Comparison of ENCODE assay signal across 19 cellular contexts in genomic region chr3:52792413-52792812, GRCh38. TPM values are rescaled to one million over a fixed set of nuclear protein-coding genes. Genes with fewer than 3 reads are reported as not detected.
DNase-seq lines count a peak whose midpoint lies in the region; ATAC-seq and TF ChIP-seq lines count a peak whose summit lies in the region.
"Had no signal": no experiment of that assay in that cellular context is flagged by ENCODE, and none has a peak within 500 bp of the region (broad histone marks: within the 10 kb centered on the region; RNA-seq: fewer than 3 reads in every experiment).

No MANE protein-coding gene starts in this region.

- H4K20me1 ChIP-seq in BLaER1 treated with 17β-estradiol and CSF1 and Interleukin-3, amounts not matched to agents 10 nM and 100 nM = no peaks in the 10 kb centered on the region
- no peaks in the 10 kb centered on the region for H4K20me1 ChIP-seq in OCI-LY7 (ENCODE audit: insufficient read depth, low read length)

- DNase-seq in OCI-LY7 (ENCODE audit: low spot score) (peak; percentile 24), kidney epithelial cell (ENCODE audit: low read depth) (no peak), HUDEP-2 (lab: John Stamatoyannopoulos, UW; ENCODE audit: unreplicated experiment in 76 of 76) (no peak)
- DNase-seq in activated CD4-positive, alpha-beta T cell treated with anti-CD3 and anti-CD28 coated beads, Interleukin-2, amount 10 ng/mL, durations not matched to agents 7 days and 5 days = no peak
- no peak for DNase-seq in activated CD4-positive, alpha-beta T cell treated with anti-CD3 and anti-CD28 coated beads for 36 hours
- DNase-seq: activated gamma-delta T cell treated with Interleukin-2 at 50 U/mL for 16 hours; Calu3; colonic mucosa; gastrocnemius medialis; KBM-7; NCI-H1092 treated with DMSO at 0.1 percent for 48 hours; NK-92 treated with Interleukin-12 subunit alpha and Interleukin-12 subunit beta, amount 100 ng/mL, for 24 hours; SHP77 treated with DMSO at 0.1 percent for 48 hours; stimulated activated CD4-positive, alpha-beta T cell treated with anti-CD3 and anti-CD28 coated beads, Interleukin-15, amount 100 ng/mL, for 24 hours had no signal

- no peaks in the 10 kb centered on the region for H3K9me3 ChIP-seq in BLaER1 treated with 17β-estradiol and CSF1 and Interleukin-3, amounts not matched to agents 10 nM and 100 nM (replicated peaks in 1 of 11)
- H3K9me3 ChIP-seq in OCI-LY7 (ENCODE audit: low read length) = no peaks in the 10 kb centered on the region
- H3K9me3 ChIP-seq: colonic mucosa, gastrocnemius medialis had no signal

- H3K9ac ChIP-seq in BLaER1 treated with 17β-estradiol and CSF1 and Interleukin-3, amounts not matched to agents 10 nM and 100 nM = peak overlapping the region in 7 of 11 experiments; percentile 50 to 79 (median 69); a peak in 11 of 22 replicates

- no peaks in the 10 kb centered on the region for H3K9me3 Mint-ChIP-seq in activated CD4-positive, alpha-beta T cell treated with anti-CD3 and anti-CD28 coated beads, Interleukin-2, amount 10 ng/mL, durations not matched to agents 7 days and 5 days
- no peaks in the 10 kb centered on the region for H3K9me3 Mint-ChIP-seq in activated CD4-positive, alpha-beta T cell treated with anti-CD3 and anti-CD28 coated beads for 36 hours (ENCODE audit: low read depth)
- H3K9me3 Mint-ChIP-seq: natural killer cell treated with Interleukin-12 subunit alpha and Interleukin-12 subunit beta and Interleukin-15 and Interleukin-18, amount 100 ng/mL, for 72 hours; T-helper 1 cell treated with Interleukin-12 subunit alpha and Interleukin-12 subunit beta and Interleukin-4 antibody, amounts not matched to agents 30 μg/mL and 1 μg/mL, for 36 hours had no signal

- H3K4me1 Mint-ChIP-seq in activated CD4-positive, alpha-beta T cell treated with anti-CD3 and anti-CD28 coated beads, Interleukin-2, amount 10 ng/mL, durations not matched to agents 7 days and 5 days = no peaks in the 10 kb centered on the region
- no peaks in the 10 kb centered on the region for H3K4me1 Mint-ChIP-seq in activated CD4-positive, alpha-beta T cell treated with anti-CD3 and anti-CD28 coated beads for 36 hours

- intact Hi-C loops in OCI-LY7 (cut with micrococcal nuclease; ENCODE audit: unreplicated experiment) = no loop called here
- intact Hi-C loops in activated CD4-positive, alpha-beta T cell treated with anti-CD3 and anti-CD28 coated beads for 36 hours (cut with DNase I, micrococcal nuclease) = no loop called here

- H3K4me1 ChIP-seq in BLaER1 treated with 17β-estradiol and CSF1 and Interleukin-3, amounts not matched to agents 10 nM and 100 nM = peaks cover 30 to 93% (median 78%) of the 10 kb centered on the region in 10 experiments
- no peaks in the 10 kb centered on the region for H3K4me1 ChIP-seq in OCI-LY7 (ENCODE audit: insufficient read depth, low read length, poor library complexity, severe bottlenecking)
- H3K4me1 ChIP-seq: colonic mucosa, gastrocnemius medialis had no signal

- POLR2A ChIA-PET in OCI-LY7 (lab: Charles Lee) = interaction anchor here (0.6 to 1.1 kb wide), 3 partner anchors 27 to 161 kb away, joined by 3 to 4 read pairs (median 4); no protein-coding TSS in a partner anchor
- POLR2A ChIA-PET in activated CD4-positive, alpha-beta T cell treated with anti-CD3 and anti-CD28 coated beads, Interleukin-2, amount 10 ng/mL, durations not matched to agents 7 days and 5 days (lab: Charles Lee) = no interaction called here
- POLR2A ChIA-PET in activated CD4-positive, alpha-beta T cell treated with anti-CD3 and anti-CD28 coated beads for 36 hours (lab: Charles Lee) = no interaction called here

- no peaks in the 10 kb centered on the region for H3K9me2 ChIP-seq in OCI-LY7 (ENCODE audit: insufficient read depth, low read length)

- H3K27ac ChIP-seq in BLaER1 treated with 17β-estradiol and CSF1 and Interleukin-3, amounts not matched to agents 10 nM and 100 nM = peak overlapping the region in 9 of 11 experiments; percentile 66 to 89 (median 78); a peak in 17 of 22 replicates
- no peak overlapping the region for H3K27ac ChIP-seq in OCI-LY7 (ENCODE audit: low read depth, low read length, poor library complexity, severe bottlenecking)
- H3K27ac ChIP-seq: colonic mucosa, gastrocnemius medialis had no signal

- CTCF ChIA-PET in OCI-LY7 (lab: Charles Lee; ENCODE audit: unreplicated experiment) = no interaction called here
- CTCF ChIA-PET in activated CD4-positive, alpha-beta T cell treated with anti-CD3 and anti-CD28 coated beads, Interleukin-2, amount 10 ng/mL, durations not matched to agents 7 days and 5 days (lab: Charles Lee) = interaction anchor here (1.2 to 1.7 kb wide), 4 partner anchors 9 to 29 kb away, joined by 4 to 7 read pairs (median 4); partner anchors contain the start of gene NEK4
- CTCF ChIA-PET in activated CD4-positive, alpha-beta T cell treated with anti-CD3 and anti-CD28 coated beads for 36 hours (lab: Charles Lee) = no interaction called here

- ATAC-seq in activated CD4-positive, alpha-beta T cell treated with anti-CD3 and anti-CD28 coated beads for 36 hours = no peak
- ATAC-seq: gastrocnemius medialis; natural killer cell treated with Interleukin-12 subunit alpha and Interleukin-12 subunit beta and Interleukin-15 and Interleukin-18, amount 100 ng/mL, for 72 hours had no signal

- H3K4me3 ChIP-seq in BLaER1 treated with 17β-estradiol and CSF1 and Interleukin-3, amounts not matched to agents 10 nM and 100 nM = no peak overlapping the region
- no peak overlapping the region for H3K4me3 ChIP-seq in OCI-LY7 (ENCODE audit: low read depth, low read length, poor library complexity, severe bottlenecking)
- no peak overlapping the region for H3K4me3 ChIP-seq in kidney epithelial cell (ENCODE audit: low read depth, low read length)
- H3K4me3 ChIP-seq: colonic mucosa, gastrocnemius medialis had no signal

- H3K79me2 ChIP-seq in OCI-LY7 (ENCODE audit: insufficient read depth, low read depth, low read length) = no peaks in the 10 kb centered on the region

- no peaks in the 10 kb centered on the region for H3K36me3 Mint-ChIP-seq in activated CD4-positive, alpha-beta T cell treated with anti-CD3 and anti-CD28 coated beads, Interleukin-2, amount 10 ng/mL, durations not matched to agents 7 days and 5 days (ENCODE audit: low read depth)
- no peaks in the 10 kb centered on the region for H3K36me3 Mint-ChIP-seq in activated CD4-positive, alpha-beta T cell treated with anti-CD3 and anti-CD28 coated beads for 36 hours (ENCODE audit: low read depth)
- H3K36me3 Mint-ChIP-seq: natural killer cell treated with Interleukin-12 subunit alpha and Interleukin-12 subunit beta and Interleukin-15 and Interleukin-18, amount 100 ng/mL, for 72 hours had no signal

- peak; percentile 73 for TF ChIP-seq CTCF in OCI-LY7 (conservative IDR thresholded peaks at IDR 0.05; ENCODE audit: low read length)
- TF ChIP-seq CTCF in kidney epithelial cell (IDR thresholded peaks at IDR 0.05; ENCODE audit: insufficient read depth, low read length, poor library complexity, severe bottlenecking) = peak; percentile 5

- peak overlapping the region; percentile 64 to 98 (median 85) for H3K4me2 ChIP-seq in BLaER1 treated with 17β-estradiol and CSF1 and Interleukin-3, amounts not matched to agents 10 nM and 100 nM
- H3K4me2 ChIP-seq in OCI-LY7 (ENCODE audit: low read length) = no peak overlapping the region

- no peak overlapping the region for H3K4me3 Mint-ChIP-seq in activated CD4-positive, alpha-beta T cell treated with anti-CD3 and anti-CD28 coated beads, Interleukin-2, amount 10 ng/mL, durations not matched to agents 7 days and 5 days
- no peak overlapping the region for H3K4me3 Mint-ChIP-seq in activated CD4-positive, alpha-beta T cell treated with anti-CD3 and anti-CD28 coated beads for 36 hours
- H3K4me3 Mint-ChIP-seq: natural killer cell treated with Interleukin-12 subunit alpha and Interleukin-12 subunit beta and Interleukin-15 and Interleukin-18, amount 100 ng/mL, for 72 hours; T-helper 1 cell treated with Interleukin-12 subunit alpha and Interleukin-12 subunit beta and Interleukin-4 antibody, amounts not matched to agents 30 μg/mL and 1 μg/mL, for 36 hours had no signal

- BruUV-seq in OCI-LY7 (replicated peaks; lab: Mats Ljungman, UMichigan) = no TSS peak

- no peaks in the 10 kb centered on the region for H3K36me3 ChIP-seq in BLaER1 treated with 17β-estradiol and CSF1 and Interleukin-3, amounts not matched to agents 10 nM and 100 nM
- H3K36me3 ChIP-seq in OCI-LY7 (ENCODE audit: insufficient read depth, low read length) = no peaks in the 10 kb centered on the region
- H3K36me3 ChIP-seq in kidney epithelial cell (ENCODE audit: control insufficient read depth, insufficient read depth, low read length) = no peaks in the 10 kb centered on the region
- H3K36me3 ChIP-seq: colonic mucosa, gastrocnemius medialis had no signal

- no peak overlapping the region for H3K27ac Mint-ChIP-seq in activated CD4-positive, alpha-beta T cell treated with anti-CD3 and anti-CD28 coated beads, Interleukin-2, amount 10 ng/mL, durations not matched to agents 7 days and 5 days
- H3K27ac Mint-ChIP-seq in activated CD4-positive, alpha-beta T cell treated with anti-CD3 and anti-CD28 coated beads for 36 hours = no peak overlapping the region
- H3K27ac Mint-ChIP-seq: natural killer cell treated with Interleukin-12 subunit alpha and Interleukin-12 subunit beta and Interleukin-15 and Interleukin-18, amount 100 ng/mL, for 72 hours; T-helper 1 cell treated with Interleukin-12 subunit alpha and Interleukin-12 subunit beta and Interleukin-4 antibody, amounts not matched to agents 30 μg/mL and 1 μg/mL, for 36 hours had no signal

- peaks cover 0 to 4% (median 0%) of the 10 kb centered on the region in 11 experiments; a peak in 2 of 22 replicates for H3K27me3 ChIP-seq in BLaER1 treated with 17β-estradiol and CSF1 and Interleukin-3, amounts not matched to agents 10 nM and 100 nM
- H3K27me3 ChIP-seq in kidney epithelial cell (ENCODE audit: control insufficient read depth, insufficient read depth, low read length) = peaks cover 5% of the 10 kb centered on the region
- H3K27me3 ChIP-seq: colonic mucosa, gastrocnemius medialis had no signal

- H2AFZ ChIP-seq in OCI-LY7 (ENCODE audit: low read length) = no peak overlapping the region

- H3K27me3 Mint-ChIP-seq in activated CD4-positive, alpha-beta T cell treated with anti-CD3 and anti-CD28 coated beads, Interleukin-2, amount 10 ng/mL, durations not matched to agents 7 days and 5 days = no peaks in the 10 kb centered on the region
- H3K27me3 Mint-ChIP-seq in activated CD4-positive, alpha-beta T cell treated with anti-CD3 and anti-CD28 coated beads for 36 hours = no peaks in the 10 kb centered on the region
- H3K27me3 Mint-ChIP-seq: natural killer cell treated with Interleukin-12 subunit alpha and Interleukin-12 subunit beta and Interleukin-15 and Interleukin-18, amount 100 ng/mL, for 72 hours had no signal

RNA-seq across cellular contexts. Expression of gene ITIH3, which starts 2.2 kb away (rescaled TPM):
- not detected in 2 replicates for total RNA-seq in OCI-LY7 (2014; rRNA removed; shearing (Covaris generic))
- not detected in 2 replicates for total RNA-seq in OCI-LY7 (2022)
- not detected in 2 replicates for total RNA-seq in kidney epithelial cell
- total RNA-seq in activated CD4-positive, alpha-beta T cell treated with anti-CD3 and anti-CD28 coated beads, Interleukin-2, amount 10 ng/mL, durations not matched to agents 7 days and 5 days = not detected
- not detected for total RNA-seq in activated CD4-positive, alpha-beta T cell treated with anti-CD3 and anti-CD28 coated beads for 36 hours
- total RNA-seq: Calu3; G401; natural killer cell treated with Interleukin-12 subunit alpha and Interleukin-12 subunit beta and Interleukin-15 and Interleukin-18, amount 100 ng/mL, for 72 hours had no signal

RNA-seq across cellular contexts. Expression of gene ITIH1, which starts 15.0 kb away (rescaled TPM):
- total RNA-seq in OCI-LY7 (2014; rRNA removed; shearing (Covaris generic)) = not detected in 2 replicates
- total RNA-seq in OCI-LY7 (2022) (not detected in 2 replicates), kidney epithelial cell (not detected in 2 replicates)
- not detected for total RNA-seq in activated CD4-positive, alpha-beta T cell treated with anti-CD3 and anti-CD28 coated beads, Interleukin-2, amount 10 ng/mL, durations not matched to agents 7 days and 5 days
- not detected for total RNA-seq in activated CD4-positive, alpha-beta T cell treated with anti-CD3 and anti-CD28 coated beads for 36 hours
- total RNA-seq: G401; lung microvascular endothelial cell; natural killer cell treated with Interleukin-12 subunit alpha and Interleukin-12 subunit beta and Interleukin-15 and Interleukin-18, amount 100 ng/mL, for 72 hours had no signal

RNA-seq across cellular contexts. Expression of gene NEK4, which starts 21.7 kb away (rescaled TPM):
- total RNA-seq in OCI-LY7 (2014; rRNA removed; shearing (Covaris generic)) = 27.6 and 38.6 TPM in 2 replicates
- total RNA-seq in OCI-LY7 (2022) = 27.5 and 29.6 TPM in 2 replicates
- 18.5 and 24.2 TPM in 2 replicates for total RNA-seq in kidney epithelial cell
- 10 to 100 TPM; 21.4 to 22.2 TPM for total RNA-seq in activated CD4-positive, alpha-beta T cell treated with anti-CD3 and anti-CD28 coated beads, Interleukin-2, amount 10 ng/mL, durations not matched to agents 7 days and 5 days
- 10 to 100 TPM; 19.1 to 21.4 TPM for total RNA-seq in activated CD4-positive, alpha-beta T cell treated with anti-CD3 and anti-CD28 coated beads for 36 hours

RNA-seq across cellular contexts. Expression of gene ITIH4, which starts 38.1 kb away (rescaled TPM):
- 2.1 and 13.3 TPM in 2 replicates for total RNA-seq in OCI-LY7 (2014; rRNA removed; shearing (Covaris generic))
- total RNA-seq in OCI-LY7 (2022) (2.2 and 4.6 TPM in 2 replicates), kidney epithelial cell (0.13 and 0.41 TPM in 2 replicates)
- 10 to 100 TPM; 25.5 to 28.6 TPM for total RNA-seq in activated CD4-positive, alpha-beta T cell treated with anti-CD3 and anti-CD28 coated beads, Interleukin-2, amount 10 ng/mL, durations not matched to agents 7 days and 5 days
- total RNA-seq in activated CD4-positive, alpha-beta T cell treated with anti-CD3 and anti-CD28 coated beads for 36 hours = 1 to 10 TPM; 4.0 to 6.5 TPM

RNA-seq across cellular contexts. Expression of gene MUSTN1, which starts 42.4 kb away (rescaled TPM):
- total RNA-seq in OCI-LY7 (2014; rRNA removed; shearing (Covaris generic)) = 0.28 and 2.7 TPM in 2 replicates
- total RNA-seq in OCI-LY7 (2022) = 1.7 and 2.8 TPM in 2 replicates
- total RNA-seq in kidney epithelial cell = not detected in 2 replicates
- total RNA-seq in activated CD4-positive, alpha-beta T cell treated with anti-CD3 and anti-CD28 coated beads, Interleukin-2, amount 10 ng/mL, durations not matched to agents 7 days and 5 days = 1 to 10 TPM in 1 of 2 experiments, not detected in 1; 2.8 TPM
- 1 to 10 TPM in 1 of 2 experiments, not detected in 1; 2.8 TPM for total RNA-seq in activated CD4-positive, alpha-beta T cell treated with anti-CD3 and anti-CD28 coated beads for 36 hours
- total RNA-seq: G401 had no signal
